Comparison of ENCODE assay signal across 1 cellular context in the genomic region with DNA sequence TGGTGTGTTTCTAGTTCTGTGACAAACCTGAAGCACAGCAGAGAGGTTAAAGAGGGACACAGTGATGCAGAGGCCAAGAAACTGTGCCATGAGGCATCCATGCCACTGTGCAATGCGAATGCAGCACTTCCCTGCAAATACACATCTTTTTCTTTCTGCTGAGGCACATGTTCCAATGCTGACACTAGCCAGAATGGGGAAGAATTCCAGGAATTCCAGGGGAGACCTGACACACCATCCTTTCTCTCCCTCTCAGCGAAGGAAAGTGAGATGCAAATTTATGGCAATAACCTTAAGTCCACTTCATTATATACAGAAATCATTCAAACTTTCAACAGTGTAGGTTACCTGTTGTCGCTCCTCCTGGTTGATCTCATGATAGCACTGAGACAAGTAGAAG.
TF ChIP-seq lines count a peak whose summit lies in the region.

No MANE protein-coding gene starts in this region.

TF ChIP-seq in IMR-90, 13 proteins besides CTCF, POLR2A, EP300 and RAD21:
- no peak for TF ChIP-seq BHLHE40 (IDR thresholded peaks at IDR 0.05; ENCODE audit: low read depth, low read length)
- TF ChIP-seq MAFK (IDR thresholded peaks at IDR 0.05; ENCODE audit: low read depth, low read length): no peak
- TF ChIP-seq, protein P1, sequence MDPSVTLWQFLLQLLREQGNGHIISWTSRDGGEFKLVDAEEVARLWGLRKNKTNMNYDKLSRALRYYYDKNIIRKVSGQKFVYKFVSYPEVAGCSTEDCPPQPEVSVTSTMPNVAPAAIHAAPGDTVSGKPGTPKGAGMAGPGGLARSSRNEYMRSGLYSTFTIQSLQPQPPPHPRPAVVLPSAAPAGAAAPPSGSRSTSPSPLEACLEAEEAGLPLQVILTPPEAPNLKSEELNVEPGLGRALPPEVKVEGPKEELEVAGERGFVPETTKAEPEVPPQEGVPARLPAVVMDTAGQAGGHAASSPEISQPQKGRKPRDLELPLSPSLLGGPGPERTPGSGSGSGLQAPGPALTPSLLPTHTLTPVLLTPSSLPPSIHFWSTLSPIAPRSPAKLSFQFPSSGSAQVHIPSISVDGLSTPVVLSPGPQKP (IDR thresholded peaks at IDR 0.05; ENCODE audit: borderline replicate concordance, low read depth, low read length): no peak
- no peak for TF ChIP-seq MXI1 (IDR thresholded peaks at IDR 0.05; ENCODE audit: borderline replicate concordance, low read depth, low read length)
- TF ChIP-seq RCOR1 (IDR thresholded peaks at IDR 0.05; ENCODE audit: insufficient replicate concordance, low read length): no peak
TF ChIP-seq in IMR-90: peak in this region for 0.
